20 cellular contexts compared by ENCODE assay signal in the genomic region with DNA sequence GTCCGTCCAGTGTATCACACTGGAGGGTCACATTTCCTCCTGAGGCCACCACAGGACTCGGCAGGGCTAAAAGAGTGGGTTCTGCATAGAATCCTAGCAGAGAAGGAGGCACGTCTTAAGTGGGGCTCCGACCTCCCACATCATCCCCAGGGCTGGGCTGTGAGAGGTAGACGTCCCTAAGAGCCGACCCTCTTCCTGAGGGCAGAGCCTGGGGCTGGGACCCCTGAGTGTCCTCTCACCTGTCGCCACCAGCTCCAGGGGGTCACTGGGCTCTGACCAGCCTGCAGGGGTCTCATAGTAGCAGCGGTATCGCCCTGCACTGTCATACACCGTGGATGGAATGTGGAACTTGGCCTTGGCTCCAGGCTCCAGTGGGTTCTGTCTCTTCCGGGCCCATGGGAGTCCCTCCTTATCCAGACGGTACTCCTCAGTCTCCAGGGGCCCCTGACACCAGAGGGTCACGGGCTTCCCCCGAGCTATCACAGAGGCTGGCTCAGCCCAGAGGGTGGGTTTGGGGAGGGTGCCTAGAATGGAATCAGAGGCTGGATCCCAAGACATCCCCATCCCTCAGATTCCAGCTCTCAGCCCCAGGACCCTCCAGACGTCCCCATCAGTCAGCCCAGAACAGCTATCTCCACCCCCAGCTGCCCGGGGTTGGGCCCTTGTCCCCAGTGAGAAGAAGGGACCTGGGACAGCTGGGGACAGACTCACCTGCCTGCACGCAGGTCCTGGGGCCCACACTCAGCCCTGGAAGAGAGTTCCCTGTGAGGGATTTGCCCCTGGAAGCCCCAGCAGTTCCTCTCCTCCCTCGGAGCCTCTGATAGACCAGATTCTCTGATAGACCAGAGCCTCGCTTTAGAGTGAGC. TPM values are rescaled to one million over a fixed set of nuclear protein-coding genes. Genes with fewer than 3 reads are reported as not detected.
DNase-seq lines count a peak whose midpoint lies in the region; ATAC-seq, FAIRE-seq and TF ChIP-seq lines count a peak whose summit lies in the region.
"Had no signal": no experiment of that assay in that cellular context is flagged by ENCODE, and none has a peak within 500 bp of the region (broad histone marks: within the 10 kb centered on the region; RNA-seq: fewer than 3 reads in every experiment).

No MANE protein-coding gene starts in this region.

- TF ChIP-seq EP300 in A549 (IDR thresholded peaks at IDR 0.05) (no peak), esophagus muscularis mucosa (IDR thresholded peaks at IDR 0.05) (no peak)

- H3K9ac ChIP-seq in BLaER1, result 0 out of 2 replicates have a peak overlapping the region, but pooled peaks have one; percentile 6

- H3K27ac Mint-ChIP-seq in activated CD4-positive, alpha-beta T cell treated with anti-CD3 and anti-CD28 coated beads, Interleukin-2, amount 10 ng/mL, durations not matched to agents 7 days and 5 days, result no peak overlapping the region
- no peak overlapping the region for H3K27ac Mint-ChIP-seq in natural killer cell treated with Interleukin-12 subunit alpha and Interleukin-12 subunit beta and Interleukin-15 and Interleukin-18, amount 100 ng/mL, for 72 hours
- no peak overlapping the region for H3K27ac Mint-ChIP-seq in T-cell
- H3K27ac Mint-ChIP-seq: CD8-positive, alpha-beta T cell had no signal

- no peaks in the 10 kb centered on the region for H3K9me3 Mint-ChIP-seq in activated CD4-positive, alpha-beta T cell treated with anti-CD3 and anti-CD28 coated beads, Interleukin-2, amount 10 ng/mL, durations not matched to agents 7 days and 5 days
- no peaks in the 10 kb centered on the region for H3K9me3 Mint-ChIP-seq in natural killer cell treated with Interleukin-12 subunit alpha and Interleukin-12 subunit beta and Interleukin-15 and Interleukin-18, amount 100 ng/mL, for 72 hours
- no peaks in the 10 kb centered on the region for H3K9me3 Mint-ChIP-seq in T-cell
- H3K9me3 Mint-ChIP-seq: CD8-positive, alpha-beta T cell had no signal

- no peak for TF ChIP-seq RAD21 in A549 (conservative IDR thresholded peaks at IDR 0.05 in 1 of 2, IDR thresholded peaks at IDR 0.05 in 1 of 2)

- H3K27me3 ChIP-seq in BLaER1, result no peaks in the 10 kb centered on the region
- peaks cover 0 to 68% (median 9%) of the 10 kb centered on the region in 4 donors for H3K27me3 ChIP-seq in esophagus muscularis mucosa
- H3K27me3 ChIP-seq in psoas muscle (ENCODE audit: insufficient read depth in 3 of 3, low read length in 2 of 3), result peaks cover 0 to 42% (median 12%) of the 10 kb centered on the region in 3 donors

- H3K27ac ChIP-seq in A549 (no peak overlapping the region), BLaER1 (peak overlapping the region; percentile 4; the same call in 1 of the 2 replicates), esophagus muscularis mucosa (replicated peaks in 1 of 4) (peak overlapping the region in 2 of 4 donors; percentile 34 to 41), psoas muscle (no peak overlapping the region)

- POLR2A ChIA-PET in A549 (lab: Yijun Ruan, JAX), result no interaction called here
- POLR2A ChIA-PET in activated CD4-positive, alpha-beta T cell treated with anti-CD3 and anti-CD28 coated beads, Interleukin-2, amount 10 ng/mL, durations not matched to agents 7 days and 5 days (lab: Charles Lee), result no interaction called here
- POLR2A ChIA-PET in T-cell (lab: Charles Lee), result no interaction called here

- TF ChIP-seq CTCF in A549 (IDR thresholded peaks at IDR 0.05) (no peak), esophagus muscularis mucosa (IDR thresholded peaks at IDR 0.05) (no peak), psoas muscle (IDR thresholded peaks at IDR 0.05) (no peak)

- H3K4me3 Mint-ChIP-seq in activated CD4-positive, alpha-beta T cell treated with anti-CD3 and anti-CD28 coated beads, Interleukin-2, amount 10 ng/mL, durations not matched to agents 7 days and 5 days, result no peak overlapping the region
- H3K4me3 Mint-ChIP-seq in natural killer cell treated with Interleukin-12 subunit alpha and Interleukin-12 subunit beta and Interleukin-15 and Interleukin-18, amount 100 ng/mL, for 72 hours, result no peak overlapping the region
- no peak overlapping the region for H3K4me3 Mint-ChIP-seq in T-cell
- H3K4me3 Mint-ChIP-seq: CD8-positive, alpha-beta T cell had no signal

- H3K36me3 ChIP-seq in BLaER1 (no peaks in the 10 kb centered on the region), esophagus muscularis mucosa (no peaks in the 10 kb centered on the region), psoas muscle (ENCODE audit: insufficient read depth in 1 of 2, low read depth in 1 of 2) (no peaks in the 10 kb centered on the region)
- H3K36me3 ChIP-seq: BE2C, HAP-1 had no signal

- TF ChIP-seq POLR2A in A549 (IDR thresholded peaks at IDR 0.05; ENCODE audit: low read length) (no peak), esophagus muscularis mucosa (IDR thresholded peaks at IDR 0.05; ENCODE audit: low read depth) (no peak)

- no peaks in the 10 kb centered on the region for H3K36me3 Mint-ChIP-seq in activated CD4-positive, alpha-beta T cell treated with anti-CD3 and anti-CD28 coated beads, Interleukin-2, amount 10 ng/mL, durations not matched to agents 7 days and 5 days (ENCODE audit: low read depth)
- no peaks in the 10 kb centered on the region for H3K36me3 Mint-ChIP-seq in natural killer cell treated with Interleukin-12 subunit alpha and Interleukin-12 subunit beta and Interleukin-15 and Interleukin-18, amount 100 ng/mL, for 72 hours
- no peaks in the 10 kb centered on the region for H3K36me3 Mint-ChIP-seq in T-cell
- H3K36me3 Mint-ChIP-seq: CD8-positive, alpha-beta T cell had no signal

- DNase-seq in A549 (ENCODE audit: low read depth in 1 of 2, low spot score in 1 of 2) (no peak), esophagus muscularis mucosa (ENCODE audit: extremely low spot score) (no peak), psoas muscle (no peak), T-cell (no peak)
- no peak for DNase-seq in activated CD4-positive, alpha-beta T cell treated with anti-CD3 and anti-CD28 coated beads, Interleukin-2, amount 10 ng/mL, durations not matched to agents 7 days and 5 days
- no peak for DNase-seq in natural killer cell treated with Interleukin-12 subunit alpha and Interleukin-12 subunit beta and Interleukin-15 and Interleukin-18, amount 100 ng/mL, for 72 hours (ENCODE audit: low spot score)
- DNase-seq: BE2C, IMR-90, Karpas-422, MM.1S, NCI-H187, NCI-H69, SIG-M5 had no signal

- no peaks in the 10 kb centered on the region for H3K4me1 Mint-ChIP-seq in activated CD4-positive, alpha-beta T cell treated with anti-CD3 and anti-CD28 coated beads, Interleukin-2, amount 10 ng/mL, durations not matched to agents 7 days and 5 days
- H3K4me1 Mint-ChIP-seq in natural killer cell treated with Interleukin-12 subunit alpha and Interleukin-12 subunit beta and Interleukin-15 and Interleukin-18, amount 100 ng/mL, for 72 hours (ENCODE audit: low read depth in 2 of 2), result no peaks in the 10 kb centered on the region
- no peaks in the 10 kb centered on the region for H3K4me1 Mint-ChIP-seq in T-cell

- CTCF ChIA-PET in A549 (lab: Yijun Ruan, JAX) (interaction anchor here (1.0 to 1.8 kb wide), 2 partner anchors 10 kb away, joined by 4 to 22 read pairs; no protein-coding TSS in a partner anchor), T-cell (lab: Charles Lee) (no interaction called here)
- CTCF ChIA-PET in activated CD4-positive, alpha-beta T cell treated with anti-CD3 and anti-CD28 coated beads, Interleukin-2, amount 10 ng/mL, durations not matched to agents 7 days and 5 days (lab: Charles Lee), result no interaction called here

- H3K9me3 ChIP-seq in A549 (no peaks in the 10 kb centered on the region), BLaER1 (no peaks in the 10 kb centered on the region), esophagus muscularis mucosa (no peaks in the 10 kb centered on the region), psoas muscle (no peaks in the 10 kb centered on the region)
- H3K9me3 ChIP-seq: BE2C, HAP-1 had no signal

- no peaks in the 10 kb centered on the region for H3K27me3 Mint-ChIP-seq in activated CD4-positive, alpha-beta T cell treated with anti-CD3 and anti-CD28 coated beads, Interleukin-2, amount 10 ng/mL, durations not matched to agents 7 days and 5 days
- peaks cover 3 to 7% of the 10 kb centered on the region in 2 donors for H3K27me3 Mint-ChIP-seq in natural killer cell treated with Interleukin-12 subunit alpha and Interleukin-12 subunit beta and Interleukin-15 and Interleukin-18, amount 100 ng/mL, for 72 hours
- H3K27me3 Mint-ChIP-seq in T-cell, result peaks cover 6 to 22% of the 10 kb centered on the region in 2 donors

- ATAC-seq in A549, result peak; percentile 9 to 35; a peak in 3 of 6 replicates
- ATAC-seq in psoas muscle, result no peak
- no peak for ATAC-seq in natural killer cell treated with Interleukin-12 subunit alpha and Interleukin-12 subunit beta and Interleukin-15 and Interleukin-18, amount 100 ng/mL, for 72 hours
- no peak for ATAC-seq in GM19467 (IDR thresholded peaks at IDR 0.05; ENCODE audit: unreplicated experiment)
- no peak for ATAC-seq in T-cell (replicated peaks in 1 of 4)
- ATAC-seq: CD8-positive, alpha-beta T cell had no signal

- intact Hi-C loops in esophagus muscularis mucosa (cut with DNase I) (no loop called here), psoas muscle (cut with DNase I) (no loop called here)

- H3K4me1 ChIP-seq in A549, result no peaks in the 10 kb centered on the region
- peaks cover 31% of the 10 kb centered on the region for H3K4me1 ChIP-seq in BLaER1
- no peaks in the 10 kb centered on the region for H3K4me1 ChIP-seq in esophagus muscularis mucosa
- H3K4me1 ChIP-seq in psoas muscle, result no peaks in the 10 kb centered on the region
- H3K4me1 ChIP-seq: BE2C, HAP-1 had no signal

- no peak overlapping the region for H3K4me3 ChIP-seq in A549
- H3K4me3 ChIP-seq in BLaER1, result no peak overlapping the region
- peak overlapping the region; percentile 12 to 42 (median 28) for H3K4me3 ChIP-seq in esophagus muscularis mucosa
- H3K4me3 ChIP-seq in psoas muscle, result peak overlapping the region; percentile 41
- H3K4me3 ChIP-seq: HAP-1 had no signal

- FAIRE-seq in A549 (lab: Jason Lieb, UNC), result no peak
- FAIRE-seq: GM19239, RCC 7860 had no signal

- WGBS in A549 (ENCODE audit: missing lambda C conversion rate), result 22% methylated on average over 19 of the region's 19 CpGs
- 67% methylated on average over 14 of the region's 19 CpGs for WGBS in esophagus muscularis mucosa
- 60 to 64% (median 62%) methylated on average over 19 of the region's 19 CpGs for WGBS in psoas muscle, 3 donors

- H4K20me1 ChIP-seq in BLaER1, result no peaks in the 10 kb centered on the region

- no peak overlapping the region for H3K4me2 ChIP-seq in A549
- peak overlapping the region; percentile 69 for H3K4me2 ChIP-seq in BLaER1

RNA-seq across cellular contexts. Expression of gene LILRB5, which starts 0.6 kb away (rescaled TPM):
- polyA plus RNA-seq in A549 (2011; rRNA removed) (not detected in 2 replicates), A549 (2017; fragmentation: RNase III; extraction: RNeasy Plus Mini Kit Qiagen cat#74134 plus additional on column Dnase treatment) (not detected in 3 replicates), psoas muscle (1 to 10 TPM in 2 of 3 donors, under 1 TPM in 1; 0.95 to 1.3 (median 1.1) TPM)
- not detected in 2 replicates for polyA plus RNA-seq in A549 (2012; cell fraction: cytosol; rRNA removed)
- polyA plus RNA-seq in A549 (2012; cell fraction: nucleus; rRNA removed), result 0.02 and 0.06 TPM in 2 replicates
- polyA minus RNA-seq in A549 (2011; rRNA and poly(A)+ RNA removed), result not detected in 2 replicates
- total RNA-seq in esophagus muscularis mucosa (10 to 100 TPM; 16.6 to 26.6 (median 21.4) TPM), psoas muscle (1 to 10 TPM; 2.2 to 5.1 (median 4.4) TPM), T-cell (under 1 TPM in 1 of 5 donors, not detected in 4; 0.13 TPM)
- not detected for total RNA-seq in activated CD4-positive, alpha-beta T cell treated with anti-CD3 and anti-CD28 coated beads, Interleukin-2, amount 10 ng/mL, durations not matched to agents 7 days and 5 days
- total RNA-seq in natural killer cell treated with Interleukin-12 subunit alpha and Interleukin-12 subunit beta and Interleukin-15 and Interleukin-18, amount 100 ng/mL, for 72 hours, result not detected
- total RNA-seq: CD8-positive, alpha-beta T cell; IMR-90 had no signal
- polyA plus RNA-seq: AG04450, IMR-90 had no signal

RNA-seq across cellular contexts. Expression of gene LILRA6, which starts 13.9 kb away (rescaled TPM):
- polyA plus RNA-seq in A549 (2011; rRNA removed) (not detected in 2 replicates), A549 (2017; fragmentation: RNase III; extraction: RNeasy Plus Mini Kit Qiagen cat#74134 plus additional on column Dnase treatment) (not detected in 3 replicates), psoas muscle (under 1 TPM; 0.22 to 0.48 (median 0.42) TPM)
- polyA plus RNA-seq in A549 (2012; cell fraction: cytosol; rRNA removed), result not detected in 2 replicates
- not detected in 2 replicates for polyA plus RNA-seq in A549 (2012; cell fraction: nucleus; rRNA removed)
- not detected in 2 replicates for polyA minus RNA-seq in A549 (2011; rRNA and poly(A)+ RNA removed)
- total RNA-seq in esophagus muscularis mucosa (1 to 10 TPM in 3 of 4 donors, under 1 TPM in 1; 0.86 to 2.9 (median 2.6) TPM), psoas muscle (1 to 10 TPM in 3 of 4 donors, under 1 TPM in 1; 0.54 to 1.6 (median 1.3) TPM), T-cell (under 1 TPM in 3 of 5 donors, not detected in 2; 0.13 to 0.58 (median 0.43) TPM)
- under 1 TPM; 0.37 to 0.45 TPM for total RNA-seq in activated CD4-positive, alpha-beta T cell treated with anti-CD3 and anti-CD28 coated beads, Interleukin-2, amount 10 ng/mL, durations not matched to agents 7 days and 5 days
- under 1 TPM in 1 of 2 donors, not detected in 1; 0.47 TPM for total RNA-seq in natural killer cell treated with Interleukin-12 subunit alpha and Interleukin-12 subunit beta and Interleukin-15 and Interleukin-18, amount 100 ng/mL, for 72 hours
- total RNA-seq: CD8-positive, alpha-beta T cell; IMR-90 had no signal
- polyA plus RNA-seq: AG04450, IMR-90 had no signal

RNA-seq across cellular contexts. Expression of gene LILRB2, which starts 24.4 kb away (rescaled TPM):
- polyA plus RNA-seq in A549 (2011; rRNA removed) (not detected in 2 replicates), A549 (2017; fragmentation: RNase III; extraction: RNeasy Plus Mini Kit Qiagen cat#74134 plus additional on column Dnase treatment) (not detected in 3 replicates), psoas muscle (1 to 10 TPM in 1 of 3 donors, under 1 TPM in 2; 0.41 to 1.3 (median 0.42) TPM)
- not detected in 2 replicates for polyA plus RNA-seq in A549 (2012; cell fraction: cytosol; rRNA removed)
- not detected in 2 replicates for polyA plus RNA-seq in A549 (2012; cell fraction: nucleus; rRNA removed)
- polyA minus RNA-seq in A549 (2011; rRNA and poly(A)+ RNA removed), result not detected in 2 replicates
- total RNA-seq in esophagus muscularis mucosa (1 to 10 TPM; 2.1 to 5.6 (median 2.6) TPM), psoas muscle (1 to 10 TPM in 3 of 4 donors, under 1 TPM in 1; 0.79 to 2.4 (median 1.7) TPM), T-cell (under 1 TPM in 2 of 5 donors, not detected in 3; 0.46 to 0.53 TPM)
- total RNA-seq in activated CD4-positive, alpha-beta T cell treated with anti-CD3 and anti-CD28 coated beads, Interleukin-2, amount 10 ng/mL, durations not matched to agents 7 days and 5 days, result not detected
- total RNA-seq in natural killer cell treated with Interleukin-12 subunit alpha and Interleukin-12 subunit beta and Interleukin-15 and Interleukin-18, amount 100 ng/mL, for 72 hours, result 1 to 10 TPM in 1 of 2 donors, not detected in 1; 1.5 TPM
- total RNA-seq: IMR-90 had no signal
- polyA plus RNA-seq: AG04450, IMR-90 had no signal

RNA-seq across cellular contexts. Expression of gene LILRB3, which starts 33.7 kb away (rescaled TPM):
- polyA plus RNA-seq in A549 (2011; rRNA removed), result not detected in 2 replicates
- not detected in 2 replicates for polyA plus RNA-seq in A549 (2012; cell fraction: cytosol; rRNA removed)
- polyA plus RNA-seq in A549 (2012; cell fraction: nucleus; rRNA removed), result not detected in 2 replicates
- not detected in 3 replicates for polyA plus RNA-seq in A549 (2017; fragmentation: RNase III; extraction: RNeasy Plus Mini Kit Qiagen cat#74134 plus additional on column Dnase treatment)
- polyA minus RNA-seq in A549 (2011; rRNA and poly(A)+ RNA removed), result not detected in 2 replicates
- total RNA-seq in esophagus muscularis mucosa, result 10 to 100 TPM in 2 of 4 donors, 1 to 10 TPM in 2; 9.1 to 36.1 (median 11.3) TPM
- 1 to 10 TPM; 1.9 to 3.8 (median 2.3) TPM for total RNA-seq in psoas muscle
- polyA plus RNA-seq in psoas muscle, result 1 to 10 TPM in 1 of 3 donors, under 1 TPM in 2; 0.32 to 1.2 (median 0.40) TPM
- total RNA-seq in activated CD4-positive, alpha-beta T cell treated with anti-CD3 and anti-CD28 coated beads, Interleukin-2, amount 10 ng/mL, durations not matched to agents 7 days and 5 days, result 1 to 10 TPM in 1 of 2 experiments, under 1 TPM in 1; 0.62 to 2.0 TPM
- under 1 TPM; 0.43 to 0.47 TPM for total RNA-seq in natural killer cell treated with Interleukin-12 subunit alpha and Interleukin-12 subunit beta and Interleukin-15 and Interleukin-18, amount 100 ng/mL, for 72 hours
- total RNA-seq in T-cell, result 1 to 10 TPM in 3 of 5 donors, under 1 TPM in 2; 0.72 to 2.8 (median 1.1) TPM
- total RNA-seq: CD8-positive, alpha-beta T cell; IMR-90 had no signal
- polyA plus RNA-seq: AG04450, IMR-90 had no signal

RNA-seq across cellular contexts. Expression of gene RPS9, which starts 55.8 kb away (rescaled TPM):
- polyA plus RNA-seq in A549 (2011; rRNA removed), result 1,440 and 1,504 TPM in 2 replicates
- polyA plus RNA-seq in A549 (2012; cell fraction: cytosol; rRNA removed), result 3,796 and 3,897 TPM in 2 replicates
- polyA plus RNA-seq in A549 (2012; cell fraction: nucleus; rRNA removed), result 2,499 and 2,687 TPM in 2 replicates
- polyA plus RNA-seq in A549 (2017; fragmentation: RNase III; extraction: RNeasy Plus Mini Kit Qiagen cat#74134 plus additional on column Dnase treatment), result 1,990 to 2,154 TPM (median 2,057 TPM) in 3 replicates
- 521 and 525 TPM in 2 replicates for polyA minus RNA-seq in A549 (2011; rRNA and poly(A)+ RNA removed)
- 1,000 to 10,000 TPM; 1,410 to 2,465 (median 1,750) TPM for total RNA-seq in esophagus muscularis mucosa
- 100 to 1,000 TPM; 479 to 705 (median 663) TPM for total RNA-seq in psoas muscle
- 1,000 to 10,000 TPM; 1,294 to 2,049 (median 1,972) TPM for polyA plus RNA-seq in psoas muscle
- total RNA-seq in activated CD4-positive, alpha-beta T cell treated with anti-CD3 and anti-CD28 coated beads, Interleukin-2, amount 10 ng/mL, durations not matched to agents 7 days and 5 days, result 1,000 to 10,000 TPM; 1,257 to 1,351 TPM
- 1,000 to 10,000 TPM in 1 of 2 donors, 100 to 1,000 TPM in 1; 774 to 1,402 TPM for total RNA-seq in natural killer cell treated with Interleukin-12 subunit alpha and Interleukin-12 subunit beta and Interleukin-15 and Interleukin-18, amount 100 ng/mL, for 72 hours
- 1,000 to 10,000 TPM; 1,706 to 1,922 (median 1,806) TPM for total RNA-seq in T-cell

Comparison
In these comparisons a context has a peak if more than half of its experiments do, and no peak if none do; other contexts are left out.
1. ATAC-seq: peak in A549 (2 of 2); none in psoas muscle (0 of 4), natural killer cell treated with Interleukin-12 subunit alpha and Interleukin-12 subunit beta and Interleukin-15 and Interleukin-18, amount 100 ng/mL, for 72 hours (0 of 2), GM19467 (single experiment) and T-cell (0 of 4).
2. H3K4me3 ChIP-seq: peak in esophagus muscularis mucosa (4 of 4) and psoas muscle (single experiment); none in A549 (single experiment) and BLaER1 (single experiment).